In genomic region chr13:33723772-33724435, GRCh38 we compare ENCODE assay signal across 1 cellular context.
TF ChIP-seq lines count a peak whose summit lies in the region.

No MANE protein-coding gene starts in this region.

TF ChIP-seq in GM12878, 131 proteins besides CTCF, POLR2A, EP300 and RAD21 (continued from another document):
- TF ChIP-seq, protein P1, sequence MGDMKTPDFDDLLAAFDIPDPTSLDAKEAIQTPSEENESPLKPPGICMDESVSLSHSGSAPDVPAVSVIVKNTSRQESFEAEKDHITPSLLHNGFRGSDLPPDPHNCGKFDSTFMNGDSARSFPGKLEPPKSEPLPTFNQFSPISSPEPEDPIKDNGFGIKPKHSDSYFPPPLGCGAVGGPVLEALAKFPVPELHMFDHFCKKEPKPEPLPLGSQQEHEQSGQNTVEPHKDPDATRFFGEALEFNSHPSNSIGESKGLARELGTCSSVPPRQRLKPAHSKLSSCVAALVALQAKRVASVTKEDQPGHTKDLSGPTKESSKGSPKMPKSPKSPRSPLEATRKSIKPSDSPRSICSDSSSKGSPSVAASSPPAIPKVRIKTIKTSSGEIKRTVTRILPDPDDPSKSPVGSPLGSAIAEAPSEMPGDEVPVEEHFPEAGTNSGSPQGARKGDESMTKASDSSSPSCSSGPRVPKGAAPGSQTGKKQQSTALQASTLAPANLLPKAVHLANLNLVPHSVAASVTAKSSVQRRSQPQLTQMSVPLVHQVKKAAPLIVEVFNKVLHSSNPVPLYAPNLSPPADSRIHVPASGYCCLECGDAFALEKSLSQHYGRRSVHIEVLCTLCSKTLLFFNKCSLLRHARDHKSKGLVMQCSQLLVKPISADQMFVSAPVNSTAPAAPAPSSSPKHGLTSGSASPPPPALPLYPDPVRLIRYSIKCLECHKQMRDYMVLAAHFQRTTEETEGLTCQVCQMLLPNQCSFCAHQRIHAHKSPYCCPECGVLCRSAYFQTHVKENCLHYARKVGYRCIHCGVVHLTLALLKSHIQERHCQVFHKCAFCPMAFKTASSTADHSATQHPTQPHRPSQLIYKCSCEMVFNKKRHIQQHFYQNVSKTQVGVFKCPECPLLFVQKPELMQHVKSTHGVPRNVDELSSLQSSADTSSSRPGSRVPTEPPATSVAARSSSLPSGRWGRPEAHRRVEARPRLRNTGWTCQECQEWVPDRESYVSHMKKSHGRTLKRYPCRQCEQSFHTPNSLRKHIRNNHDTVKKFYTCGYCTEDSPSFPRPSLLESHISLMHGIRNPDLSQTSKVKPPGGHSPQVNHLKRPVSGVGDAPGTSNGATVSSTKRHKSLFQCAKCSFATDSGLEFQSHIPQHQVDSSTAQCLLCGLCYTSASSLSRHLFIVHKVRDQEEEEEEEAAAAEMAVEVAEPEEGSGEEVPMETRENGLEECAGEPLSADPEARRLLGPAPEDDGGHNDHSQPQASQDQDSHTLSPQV (IDR thresholded peaks at IDR 0.05) = no peak
- no peak for TF ChIP-seq HDAC2 (IDR thresholded peaks at IDR 0.05)
